ENCODE assay signal across 26 cellular contexts in genomic region chr5:105448251-105448650, GRCh38.
"Had no signal": no experiment of that assay in that cellular context is flagged by ENCODE, and none has a peak within 500 bp of the region (broad histone marks: within the 10 kb centered on the region; RNA-seq: fewer than 3 reads in every experiment).

No MANE protein-coding gene starts in this region.

- DNase-seq: activated effector memory CD4-positive, alpha-beta T cell treated with anti-CD3 and anti-CD28 coated beads, Interleukin-2, amount 50 U/mL, for 16 hours; activated effector memory CD4-positive, alpha-beta T cell treated with Interleukin-2 at 50 U/mL for 16 hours; activated gamma-delta T cell treated with Interleukin-2 at 50 U/mL for 16 hours; activated naive CD4-positive, alpha-beta T cell; activated naive CD4-positive, alpha-beta T cell treated with anti-CD3 and anti-CD28 coated beads for 36 hours; activated naive CD4-positive, alpha-beta T cell treated with anti-CD3 and anti-CD28 coated beads, Interleukin-2, amount 10 ng/mL, durations not matched to agents 7 days and 5 days; activated naive CD4-positive, alpha-beta T cell treated with anti-CD3 and anti-CD28 coated beads, Interleukin-2, amount 50 U/mL, for 16 hours; activated naive CD4-positive, alpha-beta T cell treated with Interleukin-2 at 50 U/mL for 16 hours; activated naive CD8-positive, alpha-beta T cell treated with anti-CD3 and anti-CD28 coated beads for 36 hours; activated naive CD8-positive, alpha-beta T cell treated with anti-CD3 and anti-CD28 coated beads, Interleukin-2, amount 10 ng/mL, durations not matched to agents 7 days and 5 days; activated naive CD8-positive, alpha-beta T cell treated with anti-CD3 and anti-CD28 coated beads, Interleukin-2, amount 50 U/mL, for 24 hours; activated T-cell treated with anti-CD3 and anti-CD28 coated beads, Interleukin-2, amount 50 U/mL, for 1 hour; activated T-cell treated with anti-CD3 and anti-CD28 coated beads, Interleukin-2, amount 50 U/mL, for 24 hours; activated T-cell treated with anti-CD3 and anti-CD28 coated beads, Interleukin-2, amount 50 U/mL, for 4 hours; activated T-cell treated with anti-CD3 and anti-CD28 coated beads, Interleukin-2, amount 50 U/mL, for 48 hours; activated T-cell treated with anti-CD3 and anti-CD28 coated beads, Interleukin-2, amount 50 U/mL, for 72 hours; adrenal gland; amniotic stem cell; amygdala; anterior cingulate cortex; aorta; body of pancreas; brain microvascular endothelial cell; caudate nucleus; central memory CD4-positive, alpha-beta T cell; cerebellar nuclear complex had no signal
